ENCODE assay signal across 16 cellular contexts in the genomic region with DNA sequence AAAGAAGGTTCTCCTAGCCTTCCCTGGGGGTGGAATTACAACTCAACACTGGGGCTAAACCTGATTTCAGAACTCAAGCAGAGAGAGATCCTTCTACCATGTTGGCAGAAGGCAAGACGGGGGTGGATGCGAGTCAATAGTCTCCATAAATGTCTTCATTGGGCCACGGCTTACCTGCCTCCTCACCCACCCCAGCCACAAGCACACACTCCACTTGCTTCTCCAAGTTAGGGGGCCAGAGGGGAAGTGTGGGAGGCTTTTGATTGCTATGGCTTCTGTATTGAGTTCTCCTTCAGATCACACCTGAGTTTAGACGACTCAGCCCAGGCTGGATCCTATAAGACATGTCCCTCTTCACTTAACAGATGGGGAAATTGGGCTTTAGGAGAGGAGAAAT.
A peak's percentile ranks its signal among the peaks of the same experiment; 100 is the strongest.
DNase-seq lines count a peak whose midpoint lies in the region; ATAC-seq and TF ChIP-seq lines count a peak whose summit lies in the region.
"Had no signal": no experiment of that assay in that cellular context is flagged by ENCODE, and none has a peak within 500 bp of the region (broad histone marks: within the 10 kb centered on the region; RNA-seq: fewer than 3 reads in every experiment).

No MANE protein-coding gene starts in this region.

- H3K9ac ChIP-seq in ES-I3 (ENCODE audit: low read depth, low read length) (peak overlapping the region; percentile 55), HUES64 (ENCODE audit: low read depth, low read length) (no peak overlapping the region; the same call in 1 of the 2 replicates)

- H3K4me3 Mint-ChIP-seq in glutamatergic neuron (ENCODE audit: unreplicated experiment), result peak overlapping the region; percentile 72
- H3K4me3 Mint-ChIP-seq: B cell had no signal

- TF ChIP-seq CTCF in glutamatergic neuron (IDR thresholded peaks at IDR 0.05; ENCODE audit: partially characterized antibody, unreplicated experiment), result no peak

- no peaks in the 10 kb centered on the region for H3K36me3 ChIP-seq in ES-I3 (ENCODE audit: insufficient read depth, low read length)
- H3K36me3 ChIP-seq in HUES64 (ENCODE audit: insufficient read depth, low read length), result no peaks in the 10 kb centered on the region
- H3K36me3 ChIP-seq: brain microvascular endothelial cell, esophagus squamous epithelium, thoracic aorta had no signal

- peaks cover 19% of the 10 kb centered on the region for H3K27me3 ChIP-seq in HUES64 (ENCODE audit: insufficient read depth, low read length)
- H3K27me3 ChIP-seq: brain microvascular endothelial cell had no signal

- no peak overlapping the region for H3K27ac ChIP-seq in HUES64 (ENCODE audit: low read depth, low read length)
- H3K27ac ChIP-seq: brain microvascular endothelial cell, esophagus squamous epithelium, thoracic aorta had no signal

- peaks cover 5% of the 10 kb centered on the region for H3K9me3 Mint-ChIP-seq in glutamatergic neuron (ENCODE audit: unreplicated experiment)

- H3K4me1 ChIP-seq in ES-I3 (ENCODE audit: insufficient read depth, low read length) (peaks cover 12% of the 10 kb centered on the region; the same call in 1 of the 2 replicates), HUES64 (ENCODE audit: insufficient read depth, low read length) (peaks cover 18% of the 10 kb centered on the region)

- ATAC-seq in GM19452 (IDR thresholded peaks at IDR 0.05; ENCODE audit: unreplicated experiment) (no peak), left lobe of liver (no peak)
- ATAC-seq: K562, Right ventricle myocardium inferior had no signal

- WGBS in HUES64, result 96% methylated on average over 3 of the region's 4 CpGs

- H3K27ac Mint-ChIP-seq in glutamatergic neuron (ENCODE audit: unreplicated experiment), result no peak overlapping the region
- H3K27ac Mint-ChIP-seq: B cell had no signal

- H3K4me3 ChIP-seq in HUES64 (ENCODE audit: low read length), result peak overlapping the region; percentile 55
- H3K4me3 ChIP-seq: K562 had no signal

- H3K27me3 Mint-ChIP-seq in glutamatergic neuron (ENCODE audit: unreplicated experiment), result peaks cover 16% of the 10 kb centered on the region

- H3K4me1 Mint-ChIP-seq in glutamatergic neuron (ENCODE audit: low read depth, unreplicated experiment), result no peaks in the 10 kb centered on the region

- H3K36me3 Mint-ChIP-seq in glutamatergic neuron (ENCODE audit: unreplicated experiment), result peaks cover 5% of the 10 kb centered on the region

- H3K9me3 ChIP-seq in ES-I3 (ENCODE audit: control insufficient read depth, insufficient read depth, low read length) (no peaks in the 10 kb centered on the region), HUES64 (ENCODE audit: insufficient read depth, low read depth, low read length) (no peaks in the 10 kb centered on the region)
- H3K9me3 ChIP-seq: esophagus squamous epithelium, thoracic aorta had no signal

- DNase-seq in glutamatergic neuron, result no peak
- peak; percentile 27 for DNase-seq in retina
- DNase-seq in NCI-H2171 (lab: John Stamatoyannopoulos, UW), result no peak
- no peak for DNase-seq in left lobe of liver (ENCODE audit: low spot score)
- DNase-seq: brain microvascular endothelial cell; esophagus squamous epithelium; NCI-H1092 treated with DMSO at 0.1 percent for 48 hours; NK-92 treated with Interleukin-12 subunit alpha and Interleukin-12 subunit beta, amount 100 ng/mL, for 24 hours; occipital lobe had no signal
